In the genomic region with DNA sequence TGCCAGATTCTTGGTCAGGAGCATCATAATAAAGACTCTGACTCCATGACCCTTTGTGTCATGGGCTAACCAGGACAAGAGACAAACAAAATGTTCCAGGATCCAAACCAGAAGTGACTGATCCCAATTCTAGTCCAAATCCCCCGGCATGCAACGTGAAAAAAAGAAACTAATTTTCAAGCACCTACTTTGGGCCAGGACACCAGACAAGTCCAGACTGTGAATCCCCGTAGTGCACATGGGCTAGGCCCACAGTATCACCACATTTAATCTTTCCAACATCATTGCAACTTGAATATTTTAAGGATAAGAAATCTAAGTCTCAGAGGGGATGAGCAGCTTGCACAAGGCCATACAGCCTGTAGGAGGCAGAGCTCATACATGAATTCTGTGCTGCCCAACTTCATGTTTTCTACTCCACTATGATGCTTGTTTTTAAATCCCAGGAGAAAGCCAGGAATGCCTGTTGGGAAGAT, we compare ENCODE assay signal across 19 cellular contexts.
DNase-seq lines count a peak whose midpoint lies in the region; ATAC-seq, FAIRE-seq and TF ChIP-seq lines count a peak whose summit lies in the region.
"Had no signal": no experiment of that assay in that cellular context is flagged by ENCODE, and none has a peak within 500 bp of the region (broad histone marks: within the 10 kb centered on the region; RNA-seq: fewer than 3 reads in every experiment).

No MANE protein-coding gene starts in this region.

- H3K4me1 Mint-ChIP-seq in neural progenitor cell (peaks cover 8% of the 10 kb centered on the region), T-helper 17 cell (no peaks in the 10 kb centered on the region), MCF 10A (ENCODE audit: insufficient read depth, unreplicated experiment) (no peaks in the 10 kb centered on the region)
- H3K4me1 Mint-ChIP-seq: activated CD4-positive, alpha-beta T cell treated with anti-CD3 and anti-CD28 coated beads, Interleukin-2, amount 10 ng/mL, durations not matched to agents 24 days and 14 days; activated naive CD8-positive, alpha-beta T cell treated with anti-CD3 and anti-CD28 coated beads, Interleukin-2, amount 10 ng/mL, durations not matched to agents 7 days and 5 days; stimulated activated naive CD8-positive, alpha-beta T cell treated with anti-CD3 and anti-CD28 coated beads, Interleukin-15, amount 100 ng/mL, for 72 hours had no signal

- DNase-seq in BE2C (no peak), GM13976 (ENCODE audit: low spot score) (no peak), bronchial epithelial cell (ENCODE audit: low read depth) (no peak), neural progenitor cell (ENCODE audit: low spot score) (no peak), T-helper 17 cell (no peak), MCF 10A (ENCODE audit: unreplicated experiment) (no peak)
- no peak for DNase-seq in activated effector memory CD4-positive, alpha-beta T cell treated with Interleukin-2 at 50 U/mL for 16 hours
- DNase-seq in activated CD4-positive, alpha-beta T cell treated with anti-CD3 and anti-CD28 coated beads, Interleukin-2, amount 50 U/mL, for 48 hours, result no peak
- DNase-seq: activated CD4-positive, alpha-beta T cell treated with anti-CD3 and anti-CD28 coated beads, Interleukin-2, amount 10 ng/mL, durations not matched to agents 24 days and 14 days; activated naive CD8-positive, alpha-beta T cell treated with anti-CD3 and anti-CD28 coated beads, Interleukin-2, amount 10 ng/mL, durations not matched to agents 7 days and 5 days; activated T-cell treated with anti-CD3 and anti-CD28 coated beads, Interleukin-2, amount 50 U/mL, for 1 hour; AML-193; esophagus squamous epithelium; heart right ventricle; NCI-H2107; SIG-M5; stimulated activated CD4-positive, alpha-beta T cell treated with anti-CD3 and anti-CD28 coated beads, Interleukin-15, amount 100 ng/mL, for 24 hours; stimulated activated naive CD8-positive, alpha-beta T cell treated with anti-CD3 and anti-CD28 coated beads, Interleukin-15, amount 100 ng/mL, for 72 hours had no signal

- no peak overlapping the region for H2AFZ ChIP-seq in neural progenitor cell (replicated peaks)

- TF ChIP-seq CTCF in BE2C (IDR thresholded peaks at IDR 0.05; ENCODE audit: low read depth, low read length) (peak; percentile 21; the same call in 1 of the 2 replicates), GM13976 (IDR thresholded peaks at IDR 0.05; ENCODE audit: borderline replicate concordance, control extremely low read depth, extremely low read depth, insufficient read depth, missing control alignments) (peak; percentile 7), bronchial epithelial cell (IDR thresholded peaks at IDR 0.05; ENCODE audit: insufficient read depth, low read length, severe bottlenecking) (no peak), neural progenitor cell (IDR thresholded peaks at IDR 0.05) (peak; percentile 26), MCF 10A (IDR thresholded peaks at IDR 0.05; ENCODE audit: unreplicated experiment) (no peak)

- intact Hi-C loops in MCF 10A (cut with micrococcal nuclease), result no loop called here

- CTCF ChIA-PET in MCF 10A (lab: Yijun Ruan, JAX), result interaction anchor here (0.7 kb wide), 1 partner anchor 542 kb away, joined by 5 read pairs; no protein-coding TSS in a partner anchor

- no peaks in the 10 kb centered on the region for H3K9me3 ChIP-seq in BE2C
- no peaks in the 10 kb centered on the region for H3K9me3 ChIP-seq in neural progenitor cell (ENCODE audit: low read depth)
- H3K9me3 ChIP-seq in T-helper 17 cell (ENCODE audit: control insufficient read depth, low read length, poor library complexity, severe bottlenecking), result peaks cover 3% of the 10 kb centered on the region
- H3K9me3 ChIP-seq: esophagus squamous epithelium had no signal

- H3K27ac Mint-ChIP-seq in neural progenitor cell (no peak overlapping the region), T-helper 17 cell (no peak overlapping the region), MCF 10A (ENCODE audit: low read depth, unreplicated experiment) (no peak overlapping the region)
- H3K27ac Mint-ChIP-seq: activated CD4-positive, alpha-beta T cell treated with anti-CD3 and anti-CD28 coated beads, Interleukin-2, amount 10 ng/mL, durations not matched to agents 24 days and 14 days; activated naive CD8-positive, alpha-beta T cell treated with anti-CD3 and anti-CD28 coated beads, Interleukin-2, amount 10 ng/mL, durations not matched to agents 7 days and 5 days; stimulated activated naive CD8-positive, alpha-beta T cell treated with anti-CD3 and anti-CD28 coated beads, Interleukin-15, amount 100 ng/mL, for 72 hours had no signal

- H3K9me3 Mint-ChIP-seq in neural progenitor cell (peaks cover 13% of the 10 kb centered on the region), MCF 10A (ENCODE audit: unreplicated experiment) (peaks cover 21% of the 10 kb centered on the region)
- H3K9me3 Mint-ChIP-seq: activated CD4-positive, alpha-beta T cell treated with anti-CD3 and anti-CD28 coated beads, Interleukin-2, amount 10 ng/mL, durations not matched to agents 24 days and 14 days had no signal

- FAIRE-seq in bronchial epithelial cell (lab: Jason Lieb, UNC), result peak; percentile 43
- FAIRE-seq: H54 had no signal

- H3K4me3 ChIP-seq in BE2C (ENCODE audit: low read depth, low read length) (no peak overlapping the region), bronchial epithelial cell (ENCODE audit: low read depth, low read length) (no peak overlapping the region), neural progenitor cell (no peak overlapping the region)
- H3K4me3 ChIP-seq: esophagus squamous epithelium, heart right ventricle had no signal

- ATAC-seq in T-helper 17 cell, result no peak
- ATAC-seq: stimulated activated naive CD8-positive, alpha-beta T cell treated with anti-CD3 and anti-CD28 coated beads, Interleukin-15, amount 100 ng/mL, for 72 hours had no signal

- no peaks in the 10 kb centered on the region for H3F3A ChIP-seq in neural progenitor cell (ENCODE audit: low read depth)

- no peak overlapping the region for H3K9ac ChIP-seq in neural progenitor cell

- POLR2A ChIA-PET in MCF 10A (lab: Yijun Ruan, JAX), result no interaction called here

- H3K36me3 Mint-ChIP-seq in neural progenitor cell, result no peaks in the 10 kb centered on the region
- no peaks in the 10 kb centered on the region for H3K36me3 Mint-ChIP-seq in T-helper 17 cell (ENCODE audit: low read depth)
- H3K36me3 Mint-ChIP-seq in MCF 10A (ENCODE audit: insufficient read depth, unreplicated experiment), result no peaks in the 10 kb centered on the region
- H3K36me3 Mint-ChIP-seq: activated naive CD8-positive, alpha-beta T cell treated with anti-CD3 and anti-CD28 coated beads, Interleukin-2, amount 10 ng/mL, durations not matched to agents 7 days and 5 days had no signal

- no peaks in the 10 kb centered on the region for H3K27me3 ChIP-seq in BE2C
- H3K27me3 ChIP-seq in bronchial epithelial cell (ENCODE audit: control insufficient read depth, insufficient read depth, low read length), result no peaks in the 10 kb centered on the region
- H3K27me3 ChIP-seq in neural progenitor cell, result no peaks in the 10 kb centered on the region

- H3K4me1 ChIP-seq in BE2C (no peaks in the 10 kb centered on the region), neural progenitor cell (no peaks in the 10 kb centered on the region)
- H3K4me1 ChIP-seq: heart right ventricle had no signal

- H3K27me3 Mint-ChIP-seq in neural progenitor cell (ENCODE audit: insufficient read depth, low read depth), result no peaks in the 10 kb centered on the region
- H3K27me3 Mint-ChIP-seq in T-helper 17 cell, result peaks cover 45% of the 10 kb centered on the region
- no peaks in the 10 kb centered on the region for H3K27me3 Mint-ChIP-seq in MCF 10A (ENCODE audit: insufficient read depth, unreplicated experiment)
- H3K27me3 Mint-ChIP-seq: activated CD4-positive, alpha-beta T cell treated with anti-CD3 and anti-CD28 coated beads, Interleukin-2, amount 10 ng/mL, durations not matched to agents 24 days and 14 days had no signal

- H3K4me3 Mint-ChIP-seq in neural progenitor cell, result no peak overlapping the region
- no peak overlapping the region for H3K4me3 Mint-ChIP-seq in T-helper 17 cell
- no peak overlapping the region for H3K4me3 Mint-ChIP-seq in MCF 10A (ENCODE audit: unreplicated experiment)
- H3K4me3 Mint-ChIP-seq: activated CD4-positive, alpha-beta T cell treated with anti-CD3 and anti-CD28 coated beads, Interleukin-2, amount 10 ng/mL, durations not matched to agents 24 days and 14 days; activated naive CD8-positive, alpha-beta T cell treated with anti-CD3 and anti-CD28 coated beads, Interleukin-2, amount 10 ng/mL, durations not matched to agents 7 days and 5 days; stimulated activated naive CD8-positive, alpha-beta T cell treated with anti-CD3 and anti-CD28 coated beads, Interleukin-15, amount 100 ng/mL, for 72 hours had no signal

- no peak overlapping the region for H3K27ac ChIP-seq in neural progenitor cell
- H3K27ac ChIP-seq: heart right ventricle had no signal

- in situ Hi-C loops in GM13976 (cut with MboI; ENCODE audit: low sequenced_read_pairs, unreplicated experiment), result no loop called here

- H3K4me2 ChIP-seq in neural progenitor cell, result no peak overlapping the region

- no peaks in the 10 kb centered on the region for H3K79me2 ChIP-seq in neural progenitor cell (ENCODE audit: low read depth)

- no peaks in the 10 kb centered on the region for H4K20me1 ChIP-seq in neural progenitor cell (ENCODE audit: low read depth)

- BruUV-seq in MCF 10A (replicated peaks; lab: Mats Ljungman, UMichigan), result no TSS peak

- H3K36me3 ChIP-seq in BE2C (no peaks in the 10 kb centered on the region), bronchial epithelial cell (ENCODE audit: control insufficient read depth, insufficient read depth, low read length) (no peaks in the 10 kb centered on the region), neural progenitor cell (no peaks in the 10 kb centered on the region)
- H3K36me3 ChIP-seq: esophagus squamous epithelium, heart right ventricle had no signal

Comparison
In these comparisons a context has a peak if more than half of its experiments do, and no peak if none do; other contexts are left out.
1. CTCF ChIP-seq: peak in BE2C (single experiment), GM13976 (single experiment) and neural progenitor cell (single experiment); none in bronchial epithelial cell (single experiment) and MCF 10A (single experiment).